ENCODE assay signal across 20 cellular contexts in the genomic region with DNA sequence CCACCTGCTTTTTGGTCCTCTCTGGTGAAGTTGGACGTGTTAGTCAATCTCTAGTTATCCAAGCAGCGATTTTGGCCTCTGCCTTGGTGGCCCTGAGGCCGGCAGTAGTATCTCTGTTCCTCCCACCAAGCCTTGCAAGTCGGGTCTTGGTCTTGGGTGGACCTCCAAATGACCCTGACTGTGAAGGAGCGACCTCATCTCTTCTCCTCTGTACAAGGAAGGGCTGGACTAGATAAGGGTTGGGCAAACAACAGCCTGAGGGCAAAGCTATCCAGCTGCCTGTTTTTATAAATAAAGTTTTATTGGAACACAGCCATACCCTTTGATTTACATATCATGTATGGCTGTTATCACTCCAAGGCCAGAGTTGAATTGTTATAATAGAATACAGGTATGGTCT.
DNase-seq lines count a peak whose midpoint lies in the region; ATAC-seq, FAIRE-seq and TF ChIP-seq lines count a peak whose summit lies in the region.
"Had no signal": no experiment of that assay in that cellular context is flagged by ENCODE, and none has a peak within 500 bp of the region (broad histone marks: within the 10 kb centered on the region; RNA-seq: fewer than 3 reads in every experiment).

No MANE protein-coding gene starts in this region.

- no peak overlapping the region for H2AFZ ChIP-seq in HepG2 (ENCODE audit: low read length)

- no peak for TF ChIP-seq EP300 in HepG2 (IDR thresholded peaks at IDR 0.05; ENCODE audit: low read depth in 2 of 2, low read length in 2 of 2)
- no peak for TF ChIP-seq EP300 in HepG2 (CRISPR knock-in tag; IDR thresholded peaks at IDR 0.05; ENCODE audit: borderline replicate concordance)

- no peak for TF ChIP-seq POLR2A in HepG2 (IDR thresholded peaks at IDR 0.05; ENCODE audit: insufficient read depth in 1 of 2, low read depth in 2 of 2, low read length in 2 of 2)
- TF ChIP-seq POLR2A in right lobe of liver (IDR thresholded peaks at IDR 0.05), result no peak

- BruUV-seq in HepG2 (replicated peaks; lab: Mats Ljungman, UMichigan), result no TSS peak

- ATAC-seq in HepG2 (no peak), right lobe of liver (no peak), left colon (peak; percentile 51), right cardiac atrium (no peak), HG02759 (IDR thresholded peaks at IDR 0.05; ENCODE audit: unreplicated experiment) (no peak), SK-N-SH treated with all-trans-retinoic acid at 6 μM for 48 hours (no peak)
- ATAC-seq: CD8-positive, alpha-beta T cell; Panc1; Right ventricle myocardium inferior had no signal

- FAIRE-seq in HepG2 (lab: Jason Lieb, UNC), result no peak
- FAIRE-seq: A204.1, GM18507 had no signal

- TF ChIP-seq CTCF in HepG2 (CRISPR knock-in tag; IDR thresholded peaks at IDR 0.05) (no peak), right lobe of liver (IDR thresholded peaks at IDR 0.05) (no peak)

- intact Hi-C loops in HepG2 (cut with micrococcal nuclease; ENCODE audit: unreplicated experiment), result no loop called here
- intact Hi-C loops in right lobe of liver (cut with DNase I), result no loop called here
- intact Hi-C loops in left colon (cut with DNase I, micrococcal nuclease), result no loop called here
- intact Hi-C loops in right cardiac atrium (cut with DNase I), result no loop called here

- CTCF ChIA-PET in HepG2 (lab: Yijun Ruan, JAX; ENCODE audit: low intra/inter-chr PET ratio, low total read pairs), result no interaction called here

- POLR2A ChIA-PET in HepG2 (lab: Yijun Ruan, JAX), result interaction anchor here (1.6 kb wide), 1 partner anchor 73 kb away, joined by 4 read pairs; no protein-coding TSS in a partner anchor

- no peak overlapping the region for H3K9ac ChIP-seq in HepG2 (ENCODE audit: insufficient read depth, low read depth, low read length)
- H3K9ac ChIP-seq: BLaER1 had no signal

- no peaks in the 10 kb centered on the region for H3K79me2 ChIP-seq in HepG2 (ENCODE audit: insufficient read depth, low read length)

- in situ Hi-C loops in HepG2 (cut with HindIII; ENCODE audit: extremely low pct_ligation_motif_present, low pct_unique_long_range_greater_than_20kb), result no loop called here

- no peaks in the 10 kb centered on the region for H3K27me3 ChIP-seq in HepG2 (ENCODE audit: control insufficient read depth in 1 of 2, insufficient read depth in 2 of 2, low read length in 2 of 2)
- no peaks in the 10 kb centered on the region for H3K27me3 ChIP-seq in right lobe of liver
- no peaks in the 10 kb centered on the region for H3K27me3 ChIP-seq in right cardiac atrium (ENCODE audit: control insufficient read depth, insufficient read depth)
- H3K27me3 ChIP-seq: BLaER1 had no signal

- peak overlapping the region; percentile 65 for H3K4me2 ChIP-seq in HepG2 (ENCODE audit: low read depth, low read length)
- H3K4me2 ChIP-seq: BLaER1 had no signal

- H3K36me3 ChIP-seq in HepG2 (replicated peaks in 1 of 2; ENCODE audit: control insufficient read depth in 1 of 2, insufficient read depth in 2 of 2, low read length in 2 of 2) (no peaks in the 10 kb centered on the region), right lobe of liver (no peaks in the 10 kb centered on the region)

- H3K9me3 ChIP-seq in HepG2 (ENCODE audit: low read length), result no peaks in the 10 kb centered on the region
- no peaks in the 10 kb centered on the region for H3K9me3 ChIP-seq in right lobe of liver
- H3K9me3 ChIP-seq in right cardiac atrium (ENCODE audit: control insufficient read depth, low read length), result no peaks in the 10 kb centered on the region
- H3K9me3 ChIP-seq: BLaER1 had no signal

- H3K27ac ChIP-seq in HepG2 (ENCODE audit: extremely low read length, insufficient read depth, low read length), result no peak overlapping the region
- H3K27ac ChIP-seq in right lobe of liver, result no peak overlapping the region
- H3K27ac ChIP-seq in skin epidermis, result peak overlapping the region in 12 of 21 experiments; percentile 10 to 66 (median 40)
- H3K27ac ChIP-seq in right cardiac atrium (ENCODE audit: low read length), result no peak overlapping the region
- H3K27ac ChIP-seq: BLaER1 had no signal

- DNase-seq in HepG2 (ENCODE audit: low spot score) (no peak), right lobe of liver (no peak), left colon (no peak), DMS79 (lab: John Stamatoyannopoulos, UW) (no peak), right cardiac atrium (no peak)
- DNase-seq: CD8-positive, alpha-beta T cell; DMS79 treated with DMSO at 0.1 percent for 48 hours; GOT3; NCI-H1092; NCI-H146; NCI-H2081; NCI-H524 had no signal

- H3K4me3 ChIP-seq in HepG2 (replicated peaks in 1 of 3; ENCODE audit: insufficient read depth in 1 of 3, low read depth in 2 of 3, low read length in 3 of 3) (no peak overlapping the region), right lobe of liver (no peak overlapping the region), skin epidermis (no peak overlapping the region), right cardiac atrium (ENCODE audit: low read length) (no peak overlapping the region)
- H3K4me3 ChIP-seq: BLaER1 had no signal

- no peak for TF ChIP-seq RAD21 in HepG2 (CRISPR knock-in tag; IDR thresholded peaks at IDR 0.05)

- no peaks in the 10 kb centered on the region for H4K20me1 ChIP-seq in HepG2 (ENCODE audit: insufficient read depth, low read length)
- H4K20me1 ChIP-seq: BLaER1 had no signal

- 88% methylated on average over 5 of the region's 5 CpGs for WGBS in HepG2 (ENCODE audit: low lambda C conversion rate)
- 100% methylated on average over 4 of the region's 5 CpGs for WGBS in right lobe of liver (ENCODE audit: insufficient coverage, low coverage, low lambda C conversion rate, missing lambda C conversion rate)
- WGBS in right cardiac atrium, result 87% methylated on average over 5 of the region's 5 CpGs

- H3K4me1 ChIP-seq in HepG2 (ENCODE audit: insufficient read depth, low read length) (peaks cover 23% of the 10 kb centered on the region), right lobe of liver (no peaks in the 10 kb centered on the region), right cardiac atrium (ENCODE audit: control insufficient read depth, insufficient read depth, low read length) (no peaks in the 10 kb centered on the region)

TF ChIP-seq in HepG2, 621 proteins besides CTCF, POLR2A, EP300 and RAD21 (continues in another document):
- TF ChIP-seq TGIF2 (CRISPR knock-in tag; IDR thresholded peaks at IDR 0.05), result no peak
- 0 out of 2 replicates have a peak, but pooled peaks have one; percentile 32 for TF ChIP-seq HOXA5 (CRISPR knock-in tag; IDR thresholded peaks at IDR 0.05)
- TF ChIP-seq ZFP37 (CRISPR knock-in tag; IDR thresholded peaks at IDR 0.05; ENCODE audit: borderline replicate concordance), result no peak
- no peak for TF ChIP-seq SNRNP70 (IDR thresholded peaks at IDR 0.05; ENCODE audit: low read depth, low read length)
- TF ChIP-seq KAT8 (CRISPR knock-in tag; IDR thresholded peaks at IDR 0.05), result 0 out of 2 replicates have a peak, but pooled peaks have one; percentile 14
- TF ChIP-seq, protein P1, sequence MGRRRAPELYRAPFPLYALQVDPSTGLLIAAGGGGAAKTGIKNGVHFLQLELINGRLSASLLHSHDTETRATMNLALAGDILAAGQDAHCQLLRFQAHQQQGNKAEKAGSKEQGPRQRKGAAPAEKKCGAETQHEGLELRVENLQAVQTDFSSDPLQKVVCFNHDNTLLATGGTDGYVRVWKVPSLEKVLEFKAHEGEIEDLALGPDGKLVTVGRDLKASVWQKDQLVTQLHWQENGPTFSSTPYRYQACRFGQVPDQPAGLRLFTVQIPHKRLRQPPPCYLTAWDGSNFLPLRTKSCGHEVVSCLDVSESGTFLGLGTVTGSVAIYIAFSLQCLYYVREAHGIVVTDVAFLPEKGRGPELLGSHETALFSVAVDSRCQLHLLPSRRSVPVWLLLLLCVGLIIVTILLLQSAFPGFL (CRISPR knock-in tag; IDR thresholded peaks at IDR 0.05), result no peak
- TF ChIP-seq TRIM24 (CRISPR knock-in tag; IDR thresholded peaks at IDR 0.05), result no peak
- TF ChIP-seq NCOA1 (CRISPR knock-in tag; IDR thresholded peaks at IDR 0.05), result no peak

TF ChIP-seq in SK-N-SH treated with all-trans-retinoic acid at 6 μM for 48 hours, 23 proteins besides CTCF, POLR2A, EP300 and RAD21 (continues in another document):
- no peak for TF ChIP-seq ZC3H10 (CRISPR knock-in tag; IDR thresholded peaks at IDR 0.05)
- TF ChIP-seq ARNTL (CRISPR knock-in tag; IDR thresholded peaks at IDR 0.05; ENCODE audit: borderline replicate concordance, low read depth), result no peak
- TF ChIP-seq RARB (CRISPR knock-in tag; IDR thresholded peaks at IDR 0.05), result no peak
- TF ChIP-seq BACH2 (CRISPR knock-in tag; IDR thresholded peaks at IDR 0.05; ENCODE audit: borderline replicate concordance), result no peak
- TF ChIP-seq, protein P2, sequence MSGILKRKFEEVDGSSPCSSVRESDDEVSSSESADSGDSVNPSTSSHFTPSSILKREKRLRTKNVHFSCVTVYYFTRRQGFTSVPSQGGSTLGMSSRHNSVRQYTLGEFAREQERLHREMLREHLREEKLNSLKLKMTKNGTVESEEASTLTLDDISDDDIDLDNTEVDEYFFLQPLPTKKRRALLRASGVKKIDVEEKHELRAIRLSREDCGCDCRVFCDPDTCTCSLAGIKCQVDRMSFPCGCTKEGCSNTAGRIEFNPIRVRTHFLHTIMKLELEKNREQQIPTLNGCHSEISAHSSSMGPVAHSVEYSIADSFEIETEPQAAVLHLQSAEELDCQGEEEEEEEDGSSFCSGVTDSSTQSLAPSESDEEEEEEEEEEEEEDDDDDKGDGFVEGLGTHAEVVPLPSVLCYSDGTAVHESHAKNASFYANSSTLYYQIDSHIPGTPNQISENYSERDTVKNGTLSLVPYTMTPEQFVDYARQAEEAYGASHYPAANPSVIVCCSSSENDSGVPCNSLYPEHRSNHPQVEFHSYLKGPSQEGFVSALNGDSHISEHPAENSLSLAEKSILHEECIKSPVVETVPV (CRISPR knock-in tag; IDR thresholded peaks at IDR 0.05), result no peak
- TF ChIP-seq SNAI2 (CRISPR knock-in tag; IDR thresholded peaks at IDR 0.05), result no peak
- TF ChIP-seq ZNF8 (CRISPR knock-in tag; IDR thresholded peaks at IDR 0.05), result no peak
- TF ChIP-seq TOX (CRISPR knock-in tag; IDR thresholded peaks at IDR 0.05; ENCODE audit: borderline replicate concordance), result no peak
- TF ChIP-seq OSR1 (CRISPR knock-in tag; IDR thresholded peaks at IDR 0.05), result no peak
- no peak for TF ChIP-seq TCF4 (CRISPR knock-in tag; IDR thresholded peaks at IDR 0.05; ENCODE audit: borderline replicate concordance)
- TF ChIP-seq ESRRG (CRISPR knock-in tag; IDR thresholded peaks at IDR 0.05), result no peak
- no peak for TF ChIP-seq ZFP3 (CRISPR knock-in tag; IDR thresholded peaks at IDR 0.05)
- no peak for TF ChIP-seq ZNF70 (CRISPR knock-in tag; IDR thresholded peaks at IDR 0.05)

Comparison
In these comparisons a context has a peak if more than half of its experiments do, and no peak if none do; other contexts are left out.
1. H3K27ac ChIP-seq: peak in skin epidermis (12 of 21); none in HepG2 (single experiment), right lobe of liver (0 of 3) and right cardiac atrium (single experiment).